Comparison of ENCODE assay signal across 1 cellular context in genomic region chr18:52657063-52657462, GRCh38.
TF ChIP-seq lines count a peak whose summit lies in the region.

No MANE protein-coding gene starts in this region.

TF ChIP-seq in H1, 55 proteins besides CTCF, POLR2A, EP300 and RAD21 (continued from another document):
- TF ChIP-seq RBBP5 (IDR thresholded peaks at IDR 0.05; ENCODE audit: borderline replicate concordance, low read depth, low read length) (no peak), KDM1A (IDR thresholded peaks at IDR 0.05; ENCODE audit: borderline replicate concordance, low read length) (no peak), BRCA1 (IDR thresholded peaks at IDR 0.05; ENCODE audit: low read depth, low read length) (no peak), EGR1 (IDR thresholded peaks at IDR 0.05; ENCODE audit: borderline replicate concordance, low read depth, low read length) (no peak), CHD1 (IDR thresholded peaks at IDR 0.05; ENCODE audit: low read depth, low read length) (no peak), GTF2F1 (IDR thresholded peaks at IDR 0.05; ENCODE audit: borderline replicate concordance, low read depth, low read length) (no peak), POLR2AphosphoS5 (IDR thresholded peaks at IDR 0.05; ENCODE audit: low read depth, low read length) (no peak), CTBP2 (IDR thresholded peaks at IDR 0.05; ENCODE audit: borderline replicate concordance, insufficient read depth, insufficient read length, low read length) (no peak), USF2 (IDR thresholded peaks at IDR 0.05; ENCODE audit: low read length) (no peak)
